ENCODE assay signal across 8 cellular contexts in genomic region chr13:100088282-100088647, GRCh38. TPM values are rescaled to one million over a fixed set of nuclear protein-coding genes. Genes with fewer than 3 reads are reported as not detected.
A peak's percentile ranks its signal among the peaks of the same experiment; 100 is the strongest.
DNase-seq lines count a peak whose midpoint lies in the region; ATAC-seq and TF ChIP-seq lines count a peak whose summit lies in the region.

No MANE protein-coding gene starts in this region.

- no peak for ATAC-seq in activated CD4-positive, alpha-beta T cell treated with anti-CD3 and anti-CD28 coated beads for 36 hours
- ATAC-seq in left colon (peak; percentile 14), HG03196 (IDR thresholded peaks at IDR 0.05; ENCODE audit: unreplicated experiment) (no peak), HG02970 (IDR thresholded peaks at IDR 0.05; ENCODE audit: low FRiP score, unreplicated experiment) (no peak), HG03565 (IDR thresholded peaks at IDR 0.05; ENCODE audit: unreplicated experiment) (no peak)

- H3K27me3 Mint-ChIP-seq in activated CD4-positive, alpha-beta T cell treated with anti-CD3 and anti-CD28 coated beads for 36 hours: no peaks in the 10 kb centered on the region

- H3K36me3 ChIP-seq in ascending aorta: no peaks in the 10 kb centered on the region
- H3K36me3 ChIP-seq in testis (ENCODE audit: low read depth, missing control alignments): no peaks in the 10 kb centered on the region

- WGBS in testis, 2 donors: 28 to 30% methylated on average over 12 of the region's 12 CpGs

- intact Hi-C loops in activated CD4-positive, alpha-beta T cell treated with anti-CD3 and anti-CD28 coated beads for 36 hours (cut with DNase I, micrococcal nuclease): loop anchor here (1.0 to 5.0 kb wide), 2 partner anchors 9 to 586 kb away; partner anchors contain the start of gene TM9SF2 (in 1 of the 2)
- intact Hi-C loops in ascending aorta (cut with DNase I) (loop anchor here (2.0 to 10.0 kb wide), 4 partner anchors 157 to 587 kb away; partner anchors contain the start of genes TM9SF2 and TMTC4), left colon (cut with DNase I, micrococcal nuclease) (no loop called here), testis (cut with DNase I; ENCODE audit: low total_unique reads) (no loop called here)

- peak overlapping the region; percentile 78 for H3K4me3 Mint-ChIP-seq in activated CD4-positive, alpha-beta T cell treated with anti-CD3 and anti-CD28 coated beads for 36 hours

- peak overlapping the region; percentile 87 to 96 for H3K4me3 ChIP-seq in ascending aorta
- peak overlapping the region; percentile 95 to 96 for H3K4me3 ChIP-seq in testis

- no peak for TF ChIP-seq POLR2A in testis (IDR thresholded peaks at IDR 0.05)

- H3K27ac ChIP-seq in ascending aorta (peak overlapping the region; percentile 45 to 75), testis (peak overlapping the region; percentile 78 to 80)

- CTCF ChIA-PET in activated CD4-positive, alpha-beta T cell treated with anti-CD3 and anti-CD28 coated beads for 36 hours (lab: Charles Lee): interaction anchor here (1.0 kb wide), 1 partner anchor 10 kb away, joined by 4 read pairs; no protein-coding TSS in a partner anchor

- POLR2A ChIA-PET in activated CD4-positive, alpha-beta T cell treated with anti-CD3 and anti-CD28 coated beads for 36 hours (lab: Charles Lee): no interaction called here

- H3K4me1 ChIP-seq in ascending aorta (peaks cover 0 to 8% of the 10 kb centered on the region in 2 donors), testis (peaks cover 12% of the 10 kb centered on the region)

- no peak for TF ChIP-seq CTCF in ascending aorta (IDR thresholded peaks at IDR 0.05)
- no peak for TF ChIP-seq CTCF in testis (IDR thresholded peaks at IDR 0.05)

- DNase-seq in activated CD4-positive, alpha-beta T cell treated with anti-CD3 and anti-CD28 coated beads for 36 hours: no peak
- no peak for DNase-seq in activated CD4-positive, alpha-beta T cell treated with anti-CD3 and anti-CD28 coated beads for 48 hours
- DNase-seq in ascending aorta (ENCODE audit: low spot score in 2 of 2) (no peak), left colon (peak in 1 of 2 donors; percentile 19), testis (no peak)

- H3K9me3 ChIP-seq in ascending aorta (no peaks in the 10 kb centered on the region), testis (no peaks in the 10 kb centered on the region)

- H3K9me3 Mint-ChIP-seq in activated CD4-positive, alpha-beta T cell treated with anti-CD3 and anti-CD28 coated beads for 36 hours (ENCODE audit: low read depth): no peaks in the 10 kb centered on the region

- H3K36me3 Mint-ChIP-seq in activated CD4-positive, alpha-beta T cell treated with anti-CD3 and anti-CD28 coated beads for 36 hours (ENCODE audit: low read depth): no peaks in the 10 kb centered on the region

- H3K27ac Mint-ChIP-seq in activated CD4-positive, alpha-beta T cell treated with anti-CD3 and anti-CD28 coated beads for 36 hours: no peak overlapping the region

- no peaks in the 10 kb centered on the region for H3K27me3 ChIP-seq in ascending aorta
- no peaks in the 10 kb centered on the region for H3K27me3 ChIP-seq in testis

- peaks cover 17% of the 10 kb centered on the region for H3K4me1 Mint-ChIP-seq in activated CD4-positive, alpha-beta T cell treated with anti-CD3 and anti-CD28 coated beads for 36 hours

RNA-seq across cellular contexts. Expression of gene PCCA, which starts 0.6 kb away (rescaled TPM):
- total RNA-seq in activated CD4-positive, alpha-beta T cell treated with anti-CD3 and anti-CD28 coated beads for 36 hours: 1 to 10 TPM; 5.8 to 7.3 TPM
- 3.6 TPM for total RNA-seq in ascending aorta
- 10 to 100 TPM; 84.1 to 99.1 TPM for total RNA-seq in left colon
- total RNA-seq in testis: 10 to 100 TPM; 39.2 to 56.2 TPM
- 17.9 TPM for polyA plus RNA-seq in testis (ENCODE audit: insufficient read depth, low read depth, low replicate concordance)

Comparison
In these comparisons a context has a peak if more than half of its experiments do, and no peak if none do; other contexts are left out.
1. intact Hi-C loops: an anchor here in activated CD4-positive, alpha-beta T cell treated with anti-CD3 and anti-CD28 coated beads for 36 hours (1.0 to 5.0 kb wide) and ascending aorta (2.0 to 10.0 kb wide); none called in left colon and testis.